Comparison of ENCODE assay signal across 35 cellular contexts in genomic region chr12:113439301-113439597, GRCh38. TPM values are rescaled to one million over a fixed set of nuclear protein-coding genes. Genes with fewer than 3 reads are reported as not detected.
"Had no signal": no experiment of that assay in that cellular context is flagged by ENCODE, and none has a peak within 500 bp of the region (broad histone marks: within the 10 kb centered on the region; RNA-seq: fewer than 3 reads in every experiment).

No MANE protein-coding gene starts in this region.

- H3K27ac ChIP-seq: adrenal gland, ascending aorta, body of pancreas, brain microvascular endothelial cell, breast epithelium, cardiac muscle cell had no signal

- FAIRE-seq: colon had no signal

- H3K4me3 ChIP-seq: adrenal gland, ascending aorta, body of pancreas, breast epithelium, cardiac muscle cell had no signal

- ATAC-seq: activated naive CD4-positive, alpha-beta T cell treated with anti-CD3 and anti-CD28 coated beads, Interleukin-2, amount 50 U/mL, for 72 hours; activated naive CD8-positive, alpha-beta T cell treated with anti-CD3 and anti-CD28 coated beads, Interleukin-2, amount 50 U/mL, for 24 hours; activated T-cell treated with anti-CD3 and anti-CD28 coated beads, Interleukin-2, amount 50 U/mL, for 4 hours; activated T-cell treated with anti-CD3 and anti-CD28 coated beads, Interleukin-2, amount 50 U/mL, for 72 hours; activated T-helper 17 cell treated with anti-CD3 and anti-CD28 coated beads, Interleukin-2, amount 50 U/mL, for 72 hours had no signal

- DNase-seq: activated effector memory CD4-positive, alpha-beta T cell treated with anti-CD3 and anti-CD28 coated beads, Interleukin-2, amount 50 U/mL, for 16 hours; activated effector memory CD4-positive, alpha-beta T cell treated with Interleukin-2 at 50 U/mL for 16 hours; activated gamma-delta T cell; activated gamma-delta T cell treated with Interleukin-2 at 50 U/mL for 16 hours; activated naive CD4-positive, alpha-beta T cell; activated naive CD4-positive, alpha-beta T cell treated with anti-CD3 and anti-CD28 coated beads, Interleukin-2, amount 10 ng/mL, durations not matched to agents 7 days and 5 days; activated naive CD4-positive, alpha-beta T cell treated with anti-CD3 and anti-CD28 coated beads, Interleukin-2, amount 50 U/mL, for 16 hours; activated naive CD4-positive, alpha-beta T cell treated with Interleukin-2 at 50 U/mL for 16 hours; activated naive CD8-positive, alpha-beta T cell treated with anti-CD3 and anti-CD28 coated beads for 36 hours; activated naive CD8-positive, alpha-beta T cell treated with anti-CD3 and anti-CD28 coated beads, Interleukin-2, amount 10 ng/mL, durations not matched to agents 7 days and 5 days; activated naive CD8-positive, alpha-beta T cell treated with anti-CD3 and anti-CD28 coated beads, Interleukin-2, amount 50 U/mL, for 24 hours; activated T-cell treated with anti-CD3 and anti-CD28 coated beads, Interleukin-2, amount 50 U/mL, for 24 hours; activated T-cell treated with anti-CD3 and anti-CD28 coated beads, Interleukin-2, amount 50 U/mL, for 4 hours; activated T-cell treated with anti-CD3 and anti-CD28 coated beads, Interleukin-2, amount 50 U/mL, for 48 hours; activated T-cell treated with anti-CD3 and anti-CD28 coated beads, Interleukin-2, amount 50 U/mL, for 72 hours; aorta; central memory CD4-positive, alpha-beta T cell; cerebellar nuclear complex had no signal

- H3K4me1 ChIP-seq: adrenal gland, ascending aorta, breast epithelium had no signal

- H3K27me3 ChIP-seq: adrenal gland, ascending aorta, body of pancreas, breast epithelium had no signal

- H3K9me3 ChIP-seq: adrenal gland, ascending aorta, body of pancreas, breast epithelium had no signal

- H3K36me3 ChIP-seq: adrenal gland, ascending aorta, brain microvascular endothelial cell, breast epithelium, cardiac muscle cell had no signal

RNA-seq across cellular contexts. Expression of gene SDSL, which starts 17.1 kb away (rescaled TPM):
- total RNA-seq: activated naive CD4-positive, alpha-beta T cell treated with anti-CD3 and anti-CD28 coated beads for 36 hours had no signal

RNA-seq across cellular contexts. Expression of gene LHX5, which starts 32.4 kb away (rescaled TPM):
- total RNA-seq: activated naive CD4-positive, alpha-beta T cell treated with anti-CD3 and anti-CD28 coated beads for 36 hours; activated naive CD4-positive, alpha-beta T cell treated with anti-CD3 and anti-CD28 coated beads, Interleukin-2, amount 50 U/mL, for 72 hours; activated naive CD8-positive, alpha-beta T cell treated with anti-CD3 and anti-CD28 coated beads for 36 hours; activated naive CD8-positive, alpha-beta T cell treated with anti-CD3 and anti-CD28 coated beads, Interleukin-2, amount 10 ng/mL, durations not matched to agents 7 days and 5 days; activated T-cell treated with anti-CD3 and anti-CD28 coated beads, Interleukin-2, amount 50 U/mL, for 4 hours; activated T-helper 1 cell treated with anti-CD3 and anti-CD28 coated beads, Interleukin-12 subunit alpha, Interleukin-12 subunit beta, Interleukin-2, Interleukin-4 antibody, amounts not matched to agents 30 ng/mL and 10 ng/mL and 1 ng/mL, durations not matched to agents 14 hours and 24 hours and 36 hours; activated T-helper 17 cell treated with anti-CD3 and anti-CD28 coated beads, Interleukin-2, amount 50 U/mL, for 72 hours; activated T-helper 2 cell treated with anti-CD3 and anti-CD28 coated beads, Interferon-gamma antibody, Interleukin-2, Interleukin-4, amounts not matched to agents 10 μg/mL and 5 μg/mL and 100 μg/mL, durations not matched to agents 14 hours and 24 hours and 36 hours; adrenal gland; aorta; ascending aorta; body of pancreas; breast epithelium; cardiac muscle cell; cardiac septum; chondrocyte had no signal
- polyA plus RNA-seq: adrenal gland, aorta, cardiac muscle cell had no signal

RNA-seq across cellular contexts. Expression of gene SDS, which starts 35.6 kb away (rescaled TPM):
- total RNA-seq: activated naive CD4-positive, alpha-beta T cell treated with anti-CD3 and anti-CD28 coated beads for 36 hours; activated naive CD4-positive, alpha-beta T cell treated with anti-CD3 and anti-CD28 coated beads, Interleukin-2, amount 50 U/mL, for 72 hours; activated naive CD8-positive, alpha-beta T cell treated with anti-CD3 and anti-CD28 coated beads for 36 hours; activated T-cell treated with anti-CD3 and anti-CD28 coated beads, Interleukin-2, amount 50 U/mL, for 72 hours; activated T-helper 1 cell treated with anti-CD3 and anti-CD28 coated beads, Interleukin-12 subunit alpha, Interleukin-12 subunit beta, Interleukin-2, Interleukin-4 antibody, amounts not matched to agents 30 ng/mL and 10 ng/mL and 1 ng/mL, durations not matched to agents 14 hours and 24 hours and 36 hours; activated T-helper 17 cell treated with anti-CD3 and anti-CD28 coated beads, Interleukin-2, amount 50 U/mL, for 72 hours; activated T-helper 2 cell treated with anti-CD3 and anti-CD28 coated beads, Interferon-gamma antibody, Interleukin-2, Interleukin-4, amounts not matched to agents 10 μg/mL and 5 μg/mL and 100 μg/mL, durations not matched to agents 14 hours and 24 hours and 36 hours; astrocyte; bronchial epithelial cell; cardiac muscle cell; cerebellum; chondrocyte had no signal
- polyA plus RNA-seq: cardiac muscle cell had no signal
